Comparison of ENCODE assay signal across 14 cellular contexts in genomic region chr13:111242585-111242984, GRCh38.
DNase-seq lines count a peak whose midpoint lies in the region; FAIRE-seq and TF ChIP-seq lines count a peak whose summit lies in the region.
"Had no signal": no experiment of that assay in that cellular context is flagged by ENCODE, and none has a peak within 500 bp of the region (broad histone marks: within the 10 kb centered on the region; RNA-seq: fewer than 3 reads in every experiment).

No MANE protein-coding gene starts in this region.

- in situ Hi-C loops in GM13976 (cut with MboI; ENCODE audit: low sequenced_read_pairs, unreplicated experiment), result no loop called here

- peak; percentile 38 for DNase-seq in islet precursor cell
- no peak for DNase-seq in RKO (ENCODE audit: low spot score)
- DNase-seq in GM13976 (ENCODE audit: low spot score), result no peak
- no peak for DNase-seq in frontal cortex (ENCODE audit: low spot score in 2 of 2)
- DNase-seq: Calu3; CD4-positive, alpha-beta T cell; DMS 273 treated with DMSO at 0.1 percent for 48 hours had no signal

- H3K27ac ChIP-seq in angular gyrus (ENCODE audit: low read depth, low read length), result peak overlapping the region; percentile 96
- H3K27ac ChIP-seq in cingulate gyrus (ENCODE audit: low read depth, low read length), result peak overlapping the region; percentile 94
- peak overlapping the region; percentile 95 for H3K27ac ChIP-seq in temporal lobe (ENCODE audit: low read depth, low read length)

- no peak for FAIRE-seq in frontal cortex (lab: Jason Lieb, UNC)
- FAIRE-seq: A204.1, GM18507, HepG2, HTR-8/SVneo had no signal

- TF ChIP-seq CTCF in GM13976 (IDR thresholded peaks at IDR 0.05; ENCODE audit: borderline replicate concordance, control extremely low read depth, extremely low read depth, insufficient read depth, missing control alignments), result no peak
